ENCODE assay signal across 8 cellular contexts in genomic region chr17:41785091-41785875, GRCh38. TPM values are rescaled to one million over a fixed set of nuclear protein-coding genes. Genes with fewer than 3 reads are reported as not detected.
DNase-seq lines count a peak whose midpoint lies in the region; ATAC-seq, FAIRE-seq and TF ChIP-seq lines count a peak whose summit lies in the region.

No MANE protein-coding gene starts in this region.

- DNase-seq in KG1 (lab: John Stamatoyannopoulos, UW) (peak; percentile 87), astrocyte (ENCODE audit: low read depth) (no peak), islet precursor cell (peak; percentile 97)
- no peak for DNase-seq in stimulated activated naive CD4-positive, alpha-beta T cell (lab: John Stamatoyannopoulos, UW)
- DNase-seq in stimulated activated CD8-positive, alpha-beta memory T cell treated with anti-CD3 and anti-CD28 coated beads, Interleukin-4, amount 100 ng/mL, for 48 hours = no peak

- H3K36me3 ChIP-seq in astrocyte (ENCODE audit: insufficient read depth, low read length) (no peaks in the 10 kb centered on the region), stomach smooth muscle (ENCODE audit: control insufficient read depth in 2 of 2, insufficient read depth in 2 of 2, low read length in 2 of 2) (no peaks in the 10 kb centered on the region)

- peaks cover 33% of the 10 kb centered on the region for H4K20me1 ChIP-seq in astrocyte (ENCODE audit: insufficient read depth, low read length)

- H3K4me2 ChIP-seq in astrocyte (ENCODE audit: low read length) = peak overlapping the region; percentile 87

- H3K4me1 ChIP-seq in astrocyte (ENCODE audit: insufficient read depth, low read length) (peaks cover 22% of the 10 kb centered on the region), stomach smooth muscle (ENCODE audit: control insufficient read depth, insufficient read depth, low read length) (peaks cover 28% of the 10 kb centered on the region)

- TF ChIP-seq CTCF in astrocyte (IDR thresholded peaks at IDR 0.05; ENCODE audit: insufficient read depth, low read depth, low read length) = no peak

- H3K27me3 ChIP-seq in astrocyte (ENCODE audit: insufficient read depth, low read length) (no peaks in the 10 kb centered on the region), stomach smooth muscle (ENCODE audit: control insufficient read depth in 1 of 2, insufficient read depth in 2 of 2, low read length in 2 of 2) (peaks cover 27 to 31% of the 10 kb centered on the region in 2 donors)

- H3K4me3 ChIP-seq in astrocyte (ENCODE audit: insufficient read depth, low read depth, low read length) = peak overlapping the region; percentile 67
- peak overlapping the region; percentile 43 to 71 for H3K4me3 ChIP-seq in stomach smooth muscle (ENCODE audit: low read length in 2 of 2)

- H2AFZ ChIP-seq in astrocyte (ENCODE audit: low read depth, low read length) = no peak overlapping the region

- H3K9ac ChIP-seq in astrocyte (ENCODE audit: low read length) (peak overlapping the region; percentile 76), stomach smooth muscle (ENCODE audit: low read length in 2 of 2) (no peak overlapping the region)

- H3K4me3 Mint-ChIP-seq in astrocyte (ENCODE audit: unreplicated experiment) = peak overlapping the region; percentile 92

- FAIRE-seq in astrocyte (lab: Jason Lieb, UNC) = no peak

- peak overlapping the region; percentile 75 for H3K27ac Mint-ChIP-seq in astrocyte (ENCODE audit: unreplicated experiment)

- no peaks in the 10 kb centered on the region for H3K27me3 Mint-ChIP-seq in astrocyte (ENCODE audit: low read depth, unreplicated experiment)

- ATAC-seq in GM19324 (IDR thresholded peaks at IDR 0.05; ENCODE audit: low FRiP score, unreplicated experiment) (no peak), GM21786 (IDR thresholded peaks at IDR 0.05; ENCODE audit: unreplicated experiment) (no peak)

- no peaks in the 10 kb centered on the region for H3K9me3 Mint-ChIP-seq in astrocyte (ENCODE audit: unreplicated experiment)

- peaks cover 34% of the 10 kb centered on the region for H3K79me2 ChIP-seq in astrocyte (ENCODE audit: insufficient read depth, low read length)

- H3K36me3 Mint-ChIP-seq in astrocyte (ENCODE audit: low read depth, unreplicated experiment) = peaks cover 12% of the 10 kb centered on the region

- H3K27ac ChIP-seq in astrocyte (ENCODE audit: low read depth, low read length) (no peak overlapping the region), stomach smooth muscle (ENCODE audit: low read length) (no peak overlapping the region)

- H3K4me1 Mint-ChIP-seq in astrocyte (ENCODE audit: low read depth, unreplicated experiment) = peaks cover 35% of the 10 kb centered on the region

- no peaks in the 10 kb centered on the region for H3K9me3 ChIP-seq in astrocyte (ENCODE audit: insufficient read depth, low read depth, low read length)
- H3K9me3 ChIP-seq in stomach smooth muscle (ENCODE audit: control insufficient read depth in 2 of 2, low read length in 2 of 2) = no peaks in the 10 kb centered on the region

RNA-seq across cellular contexts. Expression of gene JUP, which starts 1.2 kb away (rescaled TPM):
- total RNA-seq in astrocyte = 236 TPM in 2 replicates

RNA-seq across cellular contexts. Expression of gene P3H4, which starts 26.5 kb away (rescaled TPM):
- total RNA-seq in astrocyte = 81.5 and 110 TPM in 2 replicates

RNA-seq across cellular contexts. Expression of gene FKBP10, which starts 27.5 kb away (rescaled TPM):
- total RNA-seq in astrocyte = 446 and 584 TPM in 2 replicates

RNA-seq across cellular contexts. Expression of gene NT5C3B, which starts 50.7 kb away (rescaled TPM):
- total RNA-seq in astrocyte = 47.4 and 56.1 TPM in 2 replicates

RNA-seq across cellular contexts. Expression of gene HAP1, which starts 50.8 kb away (rescaled TPM):
- total RNA-seq in astrocyte = 0.46 and 0.52 TPM in 2 replicates

Comparison
In these comparisons a context has a peak if more than half of its experiments do, and no peak if none do; other contexts are left out.
1. DNase-seq: peak in KG1 (single experiment) and islet precursor cell (single experiment); none in astrocyte (single experiment), stimulated activated naive CD4-positive, alpha-beta T cell (0 of 6) and stimulated activated CD8-positive, alpha-beta memory T cell treated with anti-CD3 and anti-CD28 coated beads, Interleukin-4, amount 100 ng/mL, for 48 hours (single experiment).